ENCODE assay signal across 18 cellular contexts in the genomic region with DNA sequence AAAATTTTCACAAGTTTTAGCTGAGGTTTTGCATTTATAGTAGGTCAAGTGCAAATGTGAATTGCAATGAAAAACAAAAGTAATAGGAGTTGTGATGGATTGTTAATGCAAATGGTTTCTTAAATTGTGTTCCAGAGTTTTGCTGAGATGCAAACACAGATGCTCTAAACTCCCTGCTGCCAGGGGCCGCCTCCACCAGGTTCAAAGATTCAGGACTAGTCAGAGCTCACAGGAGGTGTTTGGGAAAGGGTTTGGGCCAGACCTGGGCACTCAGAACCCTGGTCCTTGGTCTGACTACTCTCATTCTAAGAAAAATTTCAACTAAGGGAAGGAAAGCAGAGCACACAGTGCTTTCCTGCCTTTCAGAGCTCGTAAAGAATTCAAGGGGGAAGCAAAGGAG.
DNase-seq lines count a peak whose midpoint lies in the region; ATAC-seq and TF ChIP-seq lines count a peak whose summit lies in the region.
"Had no signal": no experiment of that assay in that cellular context is flagged by ENCODE, and none has a peak within 500 bp of the region (broad histone marks: within the 10 kb centered on the region; RNA-seq: fewer than 3 reads in every experiment).

No MANE protein-coding gene starts in this region.

- no peaks in the 10 kb centered on the region for H3K27me3 Mint-ChIP-seq in MCF 10A (ENCODE audit: insufficient read depth, unreplicated experiment)
- H3K27me3 Mint-ChIP-seq in mesothelial cell of epicardium (ENCODE audit: low read depth) = no peaks in the 10 kb centered on the region
- no peaks in the 10 kb centered on the region for H3K27me3 Mint-ChIP-seq in type B pancreatic cell
- H3K27me3 Mint-ChIP-seq: CD4-positive, CD25-positive, alpha-beta regulatory T cell had no signal

- H3K36me3 ChIP-seq in mammary epithelial cell (ENCODE audit: insufficient read depth, low read length) = no peaks in the 10 kb centered on the region
- H3K36me3 ChIP-seq in PC-9 (ENCODE audit: low read depth) = no peaks in the 10 kb centered on the region
- H3K36me3 ChIP-seq in gastrocnemius medialis = no peaks in the 10 kb centered on the region

- CTCF ChIA-PET in MCF 10A (lab: Yijun Ruan, JAX) (interaction anchor here (0.8 to 2.6 kb wide), 2 partner anchors 15 to 256 kb away, joined by 3 to 11 read pairs; no protein-coding TSS in a partner anchor), mammary epithelial cell (lab: Charles Lee; ENCODE audit: low non-redundant PET) (no interaction called here), PC-9 (lab: Charles Lee) (no interaction called here)

- H3K27me3 ChIP-seq in mammary epithelial cell (ENCODE audit: insufficient read depth, low read length) = no peaks in the 10 kb centered on the region
- H3K27me3 ChIP-seq in PC-9 (ENCODE audit: insufficient read depth, low read depth) = no peaks in the 10 kb centered on the region
- no peaks in the 10 kb centered on the region for H3K27me3 ChIP-seq in gastrocnemius medialis
- H3K27me3 ChIP-seq: BLaER1 treated with 17β-estradiol and CSF1 and Interleukin-3, amounts not matched to agents 10 nM and 100 nM had no signal

- no peaks in the 10 kb centered on the region for H3K4me1 Mint-ChIP-seq in MCF 10A (ENCODE audit: insufficient read depth, unreplicated experiment)
- H3K4me1 Mint-ChIP-seq in mesothelial cell of epicardium = peaks cover 48% of the 10 kb centered on the region
- H3K4me1 Mint-ChIP-seq in type B pancreatic cell (ENCODE audit: unreplicated experiment) = peaks cover 42% of the 10 kb centered on the region

- H3K4me1 ChIP-seq in mammary epithelial cell (ENCODE audit: insufficient read depth, low read length) (peaks cover 21% of the 10 kb centered on the region), PC-9 (replicated peaks; ENCODE audit: insufficient read depth) (peaks cover 9% of the 10 kb centered on the region), gastrocnemius medialis (no peaks in the 10 kb centered on the region)
- H3K4me1 ChIP-seq: BLaER1 treated with 17β-estradiol and CSF1 and Interleukin-3, amounts not matched to agents 10 nM and 100 nM had no signal

- no peak for DNase-seq in MCF 10A (ENCODE audit: unreplicated experiment)
- DNase-seq in mammary epithelial cell = no peak
- no peak for DNase-seq in PC-9
- DNase-seq in mesothelial cell of epicardium (ENCODE audit: low spot score in 2 of 2, unreplicated experiment in 2 of 2) = no peak
- DNase-seq in type B pancreatic cell (ENCODE audit: extremely low spot score, unreplicated experiment) = no peak
- DNase-seq in coronary artery (ENCODE audit: low spot score) = no peak
- no peak for DNase-seq in gastrocnemius medialis
- DNase-seq in GM19240 (ENCODE audit: insufficient read length, low spot score) = no peak
- DNase-seq: 8988T; Calu3; CD4-positive, CD25-positive, alpha-beta regulatory T cell; DMS 273 treated with DMSO at 0.1 percent for 48 hours; DMS79; HCEC 1CT; HFFc6 had no signal

- POLR2A ChIA-PET in MCF 10A (lab: Yijun Ruan, JAX) (no interaction called here), PC-9 (lab: Charles Lee; ENCODE audit: unreplicated experiment) (no interaction called here)

- no peak for ATAC-seq in gastrocnemius medialis
- ATAC-seq: GM12878 had no signal

- no peaks in the 10 kb centered on the region for H3K9me3 Mint-ChIP-seq in MCF 10A (ENCODE audit: unreplicated experiment)
- peaks cover 17% of the 10 kb centered on the region for H3K9me3 Mint-ChIP-seq in mesothelial cell of epicardium
- H3K9me3 Mint-ChIP-seq in type B pancreatic cell = peaks cover 7% of the 10 kb centered on the region

- BruUV-seq in MCF 10A (replicated peaks; lab: Mats Ljungman, UMichigan) (no TSS peak), mammary epithelial cell (replicated peaks; lab: Mats Ljungman, UMichigan) (no TSS peak), PC-9 (replicated peaks; lab: Mats Ljungman, UMichigan) (TSS peak; percentile 7)

- H3K9me3 ChIP-seq in mammary epithelial cell (replicated peaks; ENCODE audit: insufficient read depth, low read length) = peaks cover 8% of the 10 kb centered on the region
- H3K9me3 ChIP-seq in PC-9 (ENCODE audit: insufficient read depth, low read depth) = peaks cover 13% of the 10 kb centered on the region; the same call in 1 of the 2 replicates
- H3K9me3 ChIP-seq in gastrocnemius medialis = no peaks in the 10 kb centered on the region

- H3K27ac Mint-ChIP-seq in MCF 10A (ENCODE audit: low read depth, unreplicated experiment) = peak overlapping the region; percentile 32
- H3K27ac Mint-ChIP-seq in mesothelial cell of epicardium = peak overlapping the region; percentile 82
- H3K27ac Mint-ChIP-seq in type B pancreatic cell = peak overlapping the region; percentile 84
- H3K27ac Mint-ChIP-seq: HFFc6 had no signal

- no peaks in the 10 kb centered on the region; the same call in 1 of the 2 replicates for H3K9me2 ChIP-seq in PC-9 (ENCODE audit: insufficient read depth)

- H3K4me2 ChIP-seq in mammary epithelial cell (ENCODE audit: insufficient read depth, low read depth, low read length) = no peak overlapping the region
- no peak overlapping the region for H3K4me2 ChIP-seq in PC-9
- H3K4me2 ChIP-seq: BLaER1 treated with 17β-estradiol and CSF1 and Interleukin-3, amounts not matched to agents 10 nM and 100 nM had no signal

- no peak overlapping the region for H3K4me3 ChIP-seq in mammary epithelial cell (replicated peaks in 1 of 3; ENCODE audit: insufficient read depth in 1 of 3, low read depth in 2 of 3, low read length in 3 of 3)
- H3K4me3 ChIP-seq in PC-9 = no peak overlapping the region
- H3K4me3 ChIP-seq in coronary artery = no peak overlapping the region
- no peak overlapping the region for H3K4me3 ChIP-seq in gastrocnemius medialis
- H3K4me3 ChIP-seq: BLaER1 treated with 17β-estradiol and CSF1 and Interleukin-3, amounts not matched to agents 10 nM and 100 nM; GM12878 had no signal

- H3K27ac ChIP-seq in mammary epithelial cell (ENCODE audit: insufficient read depth, low read depth, low read length) (no peak overlapping the region), PC-9 (no peak overlapping the region), coronary artery (no peak overlapping the region), gastrocnemius medialis (no peak overlapping the region)
- H3K27ac ChIP-seq: BLaER1 treated with 17β-estradiol and CSF1 and Interleukin-3, amounts not matched to agents 10 nM and 100 nM; HL-60 had no signal

- dilution Hi-C loops in mammary epithelial cell (cut with HindIII; ENCODE audit: low sequenced_read_pairs) = no loop called here

- no peak for TF ChIP-seq POLR2A in gastrocnemius medialis (IDR thresholded peaks at IDR 0.05)

- in situ Hi-C loops in mammary epithelial cell (cut with MboI; ENCODE audit: low sequenced_read_pairs in 2 of 2) = no loop called here
- in situ Hi-C loops in gastrocnemius medialis (cut with MboI; ENCODE audit: low sequenced_read_pairs in 4 of 4) = no loop called here

- WGBS in mammary epithelial cell (ENCODE audit: low coverage, missing lambda C conversion rate) = 57% methylated on average over 2 of the region's 2 CpGs

- H3K36me3 Mint-ChIP-seq in MCF 10A (ENCODE audit: insufficient read depth, unreplicated experiment) = no peaks in the 10 kb centered on the region
- H3K36me3 Mint-ChIP-seq in mesothelial cell of epicardium = peaks cover 13% of the 10 kb centered on the region
- peaks cover 4% of the 10 kb centered on the region for H3K36me3 Mint-ChIP-seq in type B pancreatic cell

- H3K4me3 Mint-ChIP-seq in MCF 10A (ENCODE audit: unreplicated experiment) (no peak overlapping the region), mesothelial cell of epicardium (no peak overlapping the region), type B pancreatic cell (peak overlapping the region; percentile 14)
- H3K4me3 Mint-ChIP-seq: CD4-positive, CD25-positive, alpha-beta regulatory T cell; HFFc6 had no signal

- H3K79me2 ChIP-seq in mammary epithelial cell (ENCODE audit: insufficient read depth, low read length) (no peaks in the 10 kb centered on the region), PC-9 (ENCODE audit: low read depth) (no peaks in the 10 kb centered on the region)

- TF ChIP-seq CTCF in MCF 10A (IDR thresholded peaks at IDR 0.05; ENCODE audit: unreplicated experiment) = no peak
- TF ChIP-seq CTCF in mammary epithelial cell (conservative IDR thresholded peaks at IDR 0.05 in 1 of 2, IDR thresholded peaks at IDR 0.05 in 1 of 2; ENCODE audit: extremely low read depth in 1 of 2, insufficient read depth in 1 of 2, low read depth in 1 of 2, low read length in 2 of 2) = no peak
- TF ChIP-seq CTCF in PC-9 (conservative IDR thresholded peaks at IDR 0.05) = no peak
- no peak for TF ChIP-seq CTCF in mesothelial cell of epicardium (IDR thresholded peaks at IDR 0.05; ENCODE audit: unreplicated experiment)
- no peak for TF ChIP-seq CTCF in type B pancreatic cell (conservative IDR thresholded peaks at IDR 0.05)
- no peak for TF ChIP-seq CTCF in coronary artery (IDR thresholded peaks at IDR 0.05)
- TF ChIP-seq CTCF in gastrocnemius medialis (IDR thresholded peaks at IDR 0.05 in 4 of 5, conservative IDR thresholded peaks at IDR 0.05 in 1 of 5) = no peak

- no peaks in the 10 kb centered on the region for H4K20me1 ChIP-seq in mammary epithelial cell (ENCODE audit: insufficient read depth, low read length)
- no peaks in the 10 kb centered on the region for H4K20me1 ChIP-seq in PC-9 (ENCODE audit: insufficient read depth)
- H4K20me1 ChIP-seq: BLaER1 treated with 17β-estradiol and CSF1 and Interleukin-3, amounts not matched to agents 10 nM and 100 nM had no signal

- H2AFZ ChIP-seq in mammary epithelial cell (ENCODE audit: low read depth, low read length) (no peak overlapping the region), PC-9 (no peak overlapping the region)

- intact Hi-C loops in MCF 10A (cut with micrococcal nuclease) (no loop called here), mammary epithelial cell (cut with micrococcal nuclease) (loop anchor here (10.0 kb wide), 1 partner anchor 47 kb away; no protein-coding TSS in a partner anchor), PC-9 (cut with micrococcal nuclease; ENCODE audit: unreplicated experiment) (no loop called here), gastrocnemius medialis (cut with DNase I; ENCODE audit: low total_unique reads) (no loop called here)

- H3K9ac ChIP-seq in mammary epithelial cell (ENCODE audit: insufficient read depth, low read length) = no peak overlapping the region
- H3K9ac ChIP-seq: BLaER1 treated with 17β-estradiol and CSF1 and Interleukin-3, amounts not matched to agents 10 nM and 100 nM had no signal

- peaks cover 2% of the 10 kb centered on the region; the same call in 1 of the 2 replicates for H3F3A ChIP-seq in PC-9 (ENCODE audit: insufficient read depth, low read depth)

Comparison
In these comparisons a context has a peak if more than half of its experiments do, and no peak if none do; other contexts are left out.
1. H3K27ac Mint-ChIP-seq: peak in every context shown above with its lines; median percentile 84 in type B pancreatic cell; 82 in mesothelial cell of epicardium; 32 in MCF 10A.